ENCODE assay signal across 20 cellular contexts in genomic region chrX:129650821-129651510, GRCh38. TPM values are rescaled to one million over a fixed set of nuclear protein-coding genes. Genes with fewer than 3 reads are reported as not detected.
"Had no signal": no experiment of that assay in that cellular context is flagged by ENCODE, and none has a peak within 500 bp of the region (broad histone marks: within the 10 kb centered on the region; RNA-seq: fewer than 3 reads in every experiment).

No MANE protein-coding gene starts in this region.

- H3K36me3 Mint-ChIP-seq: naive thymus-derived CD4-positive, alpha-beta T cell; stimulated activated naive B cell treated with anti-CD40 and anti-IgM and Interleukin-4, amounts not matched to agents 10 μg/mL and 1 μg/mL and 100 μg/mL, for 72 hours had no signal

- H3K9me3 Mint-ChIP-seq: activated naive CD4-positive, alpha-beta T cell treated with anti-CD3 and anti-CD28 coated beads for 36 hours; activated T-helper 2 cell treated with anti-CD3 and anti-CD28 coated beads, Interferon-gamma antibody, Interleukin-2, Interleukin-4, amounts not matched to agents 10 μg/mL and 5 μg/mL and 100 μg/mL, durations not matched to agents 14 hours and 24 hours and 36 hours; naive thymus-derived CD4-positive, alpha-beta T cell; stimulated activated naive B cell treated with anti-CD40 and anti-IgM and Interleukin-4, amounts not matched to agents 10 μg/mL and 1 μg/mL and 100 μg/mL, for 72 hours; T-helper 2 cell treated with Interferon-gamma antibody and Interleukin-4, amounts not matched to agents 5 μg/mL and 100 μg/mL, for 36 hours had no signal

- H3K27me3 ChIP-seq: vagina had no signal

- H3K27ac Mint-ChIP-seq: activated naive CD4-positive, alpha-beta T cell treated with anti-CD3 and anti-CD28 coated beads for 36 hours; activated T-helper 2 cell treated with anti-CD3 and anti-CD28 coated beads, Interferon-gamma antibody, Interleukin-2, Interleukin-4, amounts not matched to agents 10 μg/mL and 5 μg/mL and 100 μg/mL, durations not matched to agents 14 hours and 24 hours and 36 hours; naive thymus-derived CD4-positive, alpha-beta T cell; progenitor cell of endocrine pancreas; stimulated activated naive B cell treated with anti-CD40 and anti-IgM and Interleukin-4, amounts not matched to agents 10 μg/mL and 1 μg/mL and 100 μg/mL, for 72 hours; T-helper 2 cell treated with Interferon-gamma antibody and Interleukin-4, amounts not matched to agents 5 μg/mL and 100 μg/mL, for 36 hours had no signal

- H3K27ac ChIP-seq: dorsolateral prefrontal cortex, hepatocyte, neutrophil, skin epidermis, tibial nerve, vagina had no signal

- H3K4me3 ChIP-seq: dorsolateral prefrontal cortex, hepatocyte, mucosa of descending colon, skin epidermis, tibial nerve, vagina had no signal

- H3K4me3 Mint-ChIP-seq: activated naive CD4-positive, alpha-beta T cell treated with anti-CD3 and anti-CD28 coated beads for 36 hours; naive thymus-derived CD4-positive, alpha-beta T cell; stimulated activated naive B cell treated with anti-CD40 and anti-IgM and Interleukin-4, amounts not matched to agents 10 μg/mL and 1 μg/mL and 100 μg/mL, for 72 hours; T-helper 2 cell treated with Interferon-gamma antibody and Interleukin-4, amounts not matched to agents 5 μg/mL and 100 μg/mL, for 36 hours had no signal

- ATAC-seq: esophagus mucosa; left lobe of liver; mucosa of descending colon; naive thymus-derived CD4-positive, alpha-beta T cell; right cardiac atrium; stimulated activated naive B cell treated with anti-CD40 and anti-IgM and Interleukin-4, amounts not matched to agents 10 μg/mL and 1 μg/mL and 100 μg/mL, for 72 hours had no signal

- DNase-seq: activated CD4-positive, CD25-positive, alpha-beta regulatory T cell treated with anti-CD3 and anti-CD28 coated beads, Interleukin-2, amount 50 U/mL, for 72 hours; activated naive CD4-positive, alpha-beta T cell treated with anti-CD3 and anti-CD28 coated beads for 36 hours; dorsolateral prefrontal cortex; mammary epithelial cell; mucosa of descending colon; naive thymus-derived CD4-positive, alpha-beta T cell; right cardiac atrium; stimulated activated CD4-positive, alpha-beta T cell treated with anti-CD3 and anti-CD28 coated beads, Interleukin-15, amount 100 ng/mL, for 24 hours; stimulated activated CD4-positive, alpha-beta T cell treated with anti-CD3 and anti-CD28 coated beads, Interleukin-4, amount 100 ng/mL, for 1 hour; stimulated activated naive B cell treated with anti-CD40 and anti-IgM and Interleukin-4, amounts not matched to agents 10 μg/mL and 1 μg/mL and 100 μg/mL, for 72 hours had no signal

- H3K9me3 ChIP-seq: mucosa of descending colon, neutrophil, tibial nerve, vagina had no signal

- H3K36me3 ChIP-seq: neutrophil, tibial nerve, vagina had no signal

RNA-seq across cellular contexts. Expression of gene APLN, which starts 3.8 kb away (rescaled TPM):
- total RNA-seq: vagina had no signal
